In genomic region chr3:132034097-132034485, GRCh38 we compare ENCODE assay signal across 12 cellular contexts. TPM values are rescaled to one million over a fixed set of nuclear protein-coding genes. Genes with fewer than 3 reads are reported as not detected.
A peak's percentile ranks its signal among the peaks of the same experiment; 100 is the strongest.
DNase-seq lines count a peak whose midpoint lies in the region; ATAC-seq and TF ChIP-seq lines count a peak whose summit lies in the region.
"Had no signal": no experiment of that assay in that cellular context is flagged by ENCODE, and none has a peak within 500 bp of the region (broad histone marks: within the 10 kb centered on the region; RNA-seq: fewer than 3 reads in every experiment).

No MANE protein-coding gene starts in this region.

- peak overlapping the region; percentile 97 for H3K4me2 ChIP-seq in neuronal stem cell (ENCODE audit: insufficient read depth, low read length, poor library complexity, severe bottlenecking)

- H3K4me1 ChIP-seq in endodermal cell (ENCODE audit: control insufficient read depth, insufficient read depth, low read length) = peaks cover 4% of the 10 kb centered on the region
- H3K4me1 ChIP-seq in neuronal stem cell (ENCODE audit: control insufficient read depth in 2 of 2, insufficient read depth in 1 of 2, low read depth in 1 of 2, low read length in 2 of 2) = peaks cover 8% of the 10 kb centered on the region in 2 donors

- H4K91ac ChIP-seq in neuronal stem cell (ENCODE audit: low read depth, low read length, poor library complexity) = no peak overlapping the region

- H3K14ac ChIP-seq in neuronal stem cell (ENCODE audit: low read length) = no peak overlapping the region

- no peaks in the 10 kb centered on the region for H3K27me3 Mint-ChIP-seq in Calu3 (ENCODE audit: unreplicated experiment)
- H3K27me3 Mint-ChIP-seq in endodermal cell (ENCODE audit: insufficient read depth) = peaks cover 81% of the 10 kb centered on the region
- H3K27me3 Mint-ChIP-seq in effector memory CD8-positive, alpha-beta T cell = peaks cover 59 to 78% of the 10 kb centered on the region in 2 donors

- no peak overlapping the region for H3K18ac ChIP-seq in neuronal stem cell (ENCODE audit: low read length)

- H3K79me1 ChIP-seq in neuronal stem cell (ENCODE audit: low read depth, low read length) = no peaks in the 10 kb centered on the region

- H3K4ac ChIP-seq in neuronal stem cell (ENCODE audit: low read length) = no peak overlapping the region

- CTCF ChIA-PET in Calu3 (lab: Charles Lee) = interaction anchor here (0.6 to 2.2 kb wide), 23 partner anchors 8 to 1008 kb away, joined by 3 to 23 read pairs (median 4); no protein-coding TSS in a partner anchor

- H2BK120ac ChIP-seq in neuronal stem cell (ENCODE audit: low read depth, low read length) = no peak overlapping the region

- DNase-seq in Calu3 (peak; percentile 48), NCI-H1105 treated with DMSO at 0.1 percent for 48 hours (lab: John Stamatoyannopoulos, UW) (peak; percentile 37), endodermal cell (peak; percentile 61), neuronal stem cell (ENCODE audit: low spot score) (no peak), NCI-H526 treated with DMSO at 0.1 percent for 48 hours (lab: John Stamatoyannopoulos, UW) (no peak), KBM-7 (no peak), SIG-M5 treated with dmso at 0.1 percent for 504 hours (lab: John Stamatoyannopoulos, UW; ENCODE audit: unreplicated experiment) (no peak)
- DNase-seq in effector memory CD8-positive, alpha-beta T cell = no peak
- DNase-seq: CD8-positive, alpha-beta T cell had no signal

- H3K4me3 Mint-ChIP-seq in Calu3 (ENCODE audit: low read depth, unreplicated experiment) (peak overlapping the region; percentile 93), endodermal cell (peak overlapping the region; percentile 71)
- no peak overlapping the region for H3K4me3 Mint-ChIP-seq in effector memory CD8-positive, alpha-beta T cell
- H3K4me3 Mint-ChIP-seq: CD8-positive, alpha-beta T cell; T-helper 2 cell treated with Interferon-gamma antibody and Interleukin-4, amounts not matched to agents 5 μg/mL and 100 μg/mL, for 36 hours had no signal

- ATAC-seq in effector memory CD8-positive, alpha-beta T cell (replicated peaks) = no peak
- ATAC-seq: CD8-positive, alpha-beta T cell had no signal

- H2BK12ac ChIP-seq in neuronal stem cell (ENCODE audit: low read length) = no peak overlapping the region

- WGBS in endodermal cell (ENCODE audit: insufficient coverage in 1 of 2, insufficient read length in 1 of 2), 2 experiments = 0 to 2% methylated on average over 3 to 14 of the region's 14 CpGs
- no CpG with 5 or more reads among the region's 14 CpGs for WGBS in neuronal stem cell (ENCODE audit: extremely low coverage in 2 of 2, insufficient read length in 2 of 2, insufficient replicate concordance in 1 of 2), 2 donors

- no peak overlapping the region for H2BK5ac ChIP-seq in neuronal stem cell (ENCODE audit: low read length)

- intact Hi-C loops in Calu3 (cut with micrococcal nuclease; ENCODE audit: unreplicated experiment) = loop anchor here (10.0 kb wide), 1 partner anchor 311 kb away; no protein-coding TSS in a partner anchor

- H3K4me1 Mint-ChIP-seq in Calu3 (ENCODE audit: low read depth, unreplicated experiment) (peaks cover 41% of the 10 kb centered on the region), endodermal cell (peaks cover 17% of the 10 kb centered on the region)
- peaks cover 4% of the 10 kb centered on the region in 2 donors for H3K4me1 Mint-ChIP-seq in effector memory CD8-positive, alpha-beta T cell (ENCODE audit: low read depth in 2 of 2)

- peak overlapping the region; percentile 75 for H3K27ac Mint-ChIP-seq in Calu3 (ENCODE audit: unreplicated experiment)
- no peak overlapping the region for H3K27ac Mint-ChIP-seq in endodermal cell
- H3K27ac Mint-ChIP-seq in effector memory CD8-positive, alpha-beta T cell = no peak overlapping the region
- H3K27ac Mint-ChIP-seq: CD8-positive, alpha-beta T cell; T-helper 2 cell treated with Interferon-gamma antibody and Interleukin-4, amounts not matched to agents 5 μg/mL and 100 μg/mL, for 36 hours had no signal

- H3K9me3 Mint-ChIP-seq in Calu3 (ENCODE audit: low read depth, unreplicated experiment) (no peaks in the 10 kb centered on the region), endodermal cell (no peaks in the 10 kb centered on the region)
- peaks cover 0 to 3% of the 10 kb centered on the region in 2 donors for H3K9me3 Mint-ChIP-seq in effector memory CD8-positive, alpha-beta T cell
- H3K9me3 Mint-ChIP-seq: CD8-positive, alpha-beta T cell; T-helper 2 cell treated with Interferon-gamma antibody and Interleukin-4, amounts not matched to agents 5 μg/mL and 100 μg/mL, for 36 hours had no signal

- peaks cover 16% of the 10 kb centered on the region for H3K36me3 Mint-ChIP-seq in Calu3 (ENCODE audit: insufficient read depth, unreplicated experiment)
- H3K36me3 Mint-ChIP-seq in endodermal cell (ENCODE audit: low read depth) = no peaks in the 10 kb centered on the region
- H3K36me3 Mint-ChIP-seq in effector memory CD8-positive, alpha-beta T cell (ENCODE audit: insufficient read depth) = no peaks in the 10 kb centered on the region
- H3K36me3 Mint-ChIP-seq: CD8-positive, alpha-beta T cell had no signal

- no TSS peak for BruUV-seq in Calu3 (replicated peaks; lab: Mats Ljungman, UMichigan)

- H3K36me3 ChIP-seq in endodermal cell (ENCODE audit: control insufficient read depth, insufficient read depth, low read length) (no peaks in the 10 kb centered on the region), neuronal stem cell (replicated peaks in 1 of 2; ENCODE audit: control insufficient read depth in 2 of 2, insufficient read depth in 2 of 2, low read length in 2 of 2) (no peaks in the 10 kb centered on the region)

- no peak overlapping the region for H3K27ac ChIP-seq in endodermal cell (ENCODE audit: low read depth, low read length)
- H3K27ac ChIP-seq in neuronal stem cell (replicated peaks; ENCODE audit: low read length) = no peak overlapping the region

- H3K4me3 ChIP-seq in endodermal cell (ENCODE audit: low read length) (peak overlapping the region; percentile 90), neuronal stem cell (ENCODE audit: low read length in 2 of 2) (peak overlapping the region; percentile 59 to 69)

- H2BK15ac ChIP-seq in neuronal stem cell (ENCODE audit: low read length) = no peak overlapping the region

- H2AFZ ChIP-seq in neuronal stem cell (ENCODE audit: low read length) = peak overlapping the region; percentile 89

- in situ Hi-C loops in KBM-7 (cut with MboI; ENCODE audit: low pct_unique_long_range_greater_than_20kb, low sequenced_read_pairs) = no loop called here

- H3K27me3 ChIP-seq in endodermal cell (ENCODE audit: control insufficient read depth, insufficient read depth, low read length, poor library complexity, severe bottlenecking) (peaks cover 54% of the 10 kb centered on the region), neuronal stem cell (ENCODE audit: control insufficient read depth in 3 of 3, insufficient read depth in 3 of 3, low read depth in 1 of 3, low read length in 3 of 3) (peaks cover 2 to 26% (median 5%) of the 10 kb centered on the region in 3 experiments)

- TF ChIP-seq CTCF in Calu3 (IDR thresholded peaks at IDR 0.05; ENCODE audit: unreplicated experiment) (no peak), endodermal cell (conservative IDR thresholded peaks at IDR 0.05) (no peak)

- H2AK5ac ChIP-seq in neuronal stem cell (ENCODE audit: low read depth, low read length) = no peak overlapping the region

- H4K8ac ChIP-seq in neuronal stem cell (ENCODE audit: low read depth, low read length) = no peak overlapping the region

- H3K9ac ChIP-seq in endodermal cell (ENCODE audit: extremely low read depth, low read length, poor library complexity, severe bottlenecking) (no peak overlapping the region), neuronal stem cell (ENCODE audit: low read depth, low read length, poor library complexity) (no peak overlapping the region)

- H3K23ac ChIP-seq in neuronal stem cell (ENCODE audit: low read depth, low read length, poor library complexity) = no peak overlapping the region

- H3K9me3 ChIP-seq in endodermal cell (ENCODE audit: control insufficient read depth, low read length) = no peaks in the 10 kb centered on the region
- no peaks in the 10 kb centered on the region for H3K9me3 ChIP-seq in neuronal stem cell (replicated peaks in 1 of 2; ENCODE audit: control insufficient read depth in 2 of 2, insufficient read depth in 1 of 2, low read depth in 1 of 2, low read length in 2 of 2)

RNA-seq across cellular contexts. Expression of gene CPNE4, which starts 0.7 kb away (rescaled TPM):
- total RNA-seq in Calu3 (2022) (23.2 and 31.1 TPM in 2 replicates), endodermal cell (1 to 10 TPM; 1.7 to 2.5 TPM)
- 4.2 TPM for polyA plus RNA-seq in endodermal cell (2013, experiment 1 of 2)
- 3.2 TPM for polyA plus RNA-seq in endodermal cell (2013, experiment 2 of 2)
- polyA plus RNA-seq in neuronal stem cell (2013, experiment 1 of 2) = 0.13 TPM
- polyA plus RNA-seq in neuronal stem cell (2013, experiment 2 of 2) = 0.07 TPM
- total RNA-seq: activated CD8-positive, alpha-beta memory T cell treated with anti-CD3 and anti-CD28 coated beads for 36 hours; CD8-positive, alpha-beta T cell; osteocyte had no signal

Comparison
In these comparisons a context has a peak if more than half of its experiments do, and no peak if none do; other contexts are left out.
1. DNase-seq: peak in Calu3 (single experiment), NCI-H1105 treated with DMSO at 0.1 percent for 48 hours (single experiment) and endodermal cell (single experiment); none in neuronal stem cell (single experiment), NCI-H526 treated with DMSO at 0.1 percent for 48 hours (single experiment), KBM-7 (single experiment), effector memory CD8-positive, alpha-beta T cell (0 of 3) and SIG-M5 treated with dmso at 0.1 percent for 504 hours (single experiment).
2. H3K4me3 Mint-ChIP-seq: peak in Calu3 (single experiment) and endodermal cell (single experiment); none in effector memory CD8-positive, alpha-beta T cell (0 of 2).